Comparison of ENCODE assay signal across 28 cellular contexts in genomic region chr11:115591380-115591779, GRCh38.
"Had no signal": no experiment of that assay in that cellular context is flagged by ENCODE, and none has a peak within 500 bp of the region (broad histone marks: within the 10 kb centered on the region; RNA-seq: fewer than 3 reads in every experiment).

No MANE protein-coding gene starts in this region.

- DNase-seq: activated CD4-positive, alpha-beta memory T cell treated with anti-CD3 and anti-CD28 coated beads for 36 hours; activated CD4-positive, alpha-beta T cell treated with anti-CD3 and anti-CD28 coated beads for 36 hours; activated CD4-positive, alpha-beta T cell treated with anti-CD3 and anti-CD28 coated beads, Interleukin-2, amount 10 ng/mL, durations not matched to agents 24 days and 14 days; activated CD4-positive, CD25-positive, alpha-beta regulatory T cell; activated CD4-positive, CD25-positive, alpha-beta regulatory T cell treated with anti-CD3 and anti-CD28 coated beads, Interleukin-2, amount 50 U/mL, for 72 hours; activated CD8-positive, alpha-beta memory T cell treated with anti-CD3 and anti-CD28 coated beads, Interleukin-2, amount 10 ng/mL, durations not matched to agents 7 days and 5 days; activated CD8-positive, alpha-beta memory T cell treated with anti-CD3 and anti-CD28 coated beads, Interleukin-2, amount 50 U/mL, for 48 hours; activated CD8-positive, alpha-beta T cell treated with anti-CD3 and anti-CD28 coated beads, Interleukin-2, amount 10 ng/mL, durations not matched to agents 7 days and 5 days; activated gamma-delta T cell treated with Interleukin-2 at 50 U/mL for 16 hours; activated naive CD4-positive, alpha-beta T cell treated with anti-CD3 and anti-CD28 coated beads, Interleukin-2, amount 50 U/mL, for 16 hours; activated naive CD4-positive, alpha-beta T cell treated with Interleukin-2 at 50 U/mL for 16 hours; activated T-cell treated with anti-CD3 and anti-CD28 coated beads for 4 hours; activated T-cell treated with anti-CD3 and anti-CD28 coated beads, Interleukin-2, amount 50 U/mL, for 24 hours; activated T-cell treated with anti-CD3 and anti-CD28 coated beads, Interleukin-2, amount 50 U/mL, for 72 hours; amniotic stem cell; anterior cingulate cortex; brain microvascular endothelial cell; cortex of kidney; dermis blood vessel endothelial cell; effector CD4-positive, alpha-beta T cell; effector memory CD8-positive, alpha-beta T cell; erythroblast; foreskin keratinocyte; gastrocnemius medialis; heart right ventricle; T-helper 2 cell had no signal

- ATAC-seq: activated CD4-positive, alpha-beta T cell treated with anti-CD3 and anti-CD28 coated beads for 36 hours; activated CD8-positive, alpha-beta memory T cell treated with anti-CD3 and anti-CD28 coated beads, Interleukin-2, amount 10 ng/mL, durations not matched to agents 7 days and 5 days; activated CD8-positive, alpha-beta T cell treated with anti-CD3 and anti-CD28 coated beads, Interleukin-2, amount 10 ng/mL, durations not matched to agents 7 days and 5 days; activated T-cell treated with anti-CD3 and anti-CD28 coated beads, Interleukin-2, amount 50 U/mL, for 72 hours; effector memory CD8-positive, alpha-beta T cell; foreskin keratinocyte; gastrocnemius medialis; heart right ventricle had no signal

- H3K4me3 ChIP-seq: esophagus muscularis mucosa, gastrocnemius medialis, heart right ventricle, hepatocyte had no signal

- H3K27ac ChIP-seq: brain microvascular endothelial cell, esophagus muscularis mucosa, foreskin keratinocyte, gastrocnemius medialis, heart right ventricle, hepatocyte had no signal
